In the genomic region with DNA sequence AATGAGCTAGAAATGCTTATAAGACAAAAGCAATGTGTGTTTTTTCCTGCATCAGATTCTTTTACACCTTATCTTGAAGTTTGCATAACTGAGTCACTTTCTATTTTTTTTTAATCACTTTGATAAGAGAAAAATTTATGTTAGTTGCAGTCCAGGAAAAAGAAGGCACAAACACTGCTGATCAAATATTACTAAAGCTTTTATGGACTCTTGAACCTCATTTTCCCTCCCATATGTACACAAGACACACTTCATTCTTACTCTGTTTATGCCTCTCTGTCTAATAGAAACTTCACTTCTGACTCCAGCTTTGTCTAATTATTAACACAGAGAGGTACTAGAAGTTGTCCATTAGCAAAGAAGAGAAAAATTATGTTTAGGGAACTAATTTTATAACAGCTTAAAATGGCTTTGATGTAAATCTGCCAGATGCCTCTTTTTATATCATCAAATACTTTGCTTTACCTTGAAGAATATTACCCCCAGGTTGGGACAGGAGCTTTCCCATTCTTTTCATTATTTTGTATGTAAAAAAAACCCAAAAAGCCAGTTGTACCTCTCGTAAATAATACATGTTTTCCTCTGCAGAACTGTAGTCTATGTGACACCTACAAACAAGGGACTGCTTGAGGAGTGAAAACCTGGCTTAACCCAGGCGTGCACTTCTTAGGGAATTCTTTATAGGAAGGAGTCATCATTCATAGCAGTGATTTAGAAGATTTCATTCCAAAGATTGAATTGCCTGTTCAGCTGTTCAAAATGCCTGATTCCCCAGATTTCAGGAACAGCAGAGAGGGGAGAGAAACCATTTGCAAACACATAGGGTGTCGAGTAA, we compare ENCODE assay signal across 1 cellular context.
TF ChIP-seq lines count a peak whose summit lies in the region.

No MANE protein-coding gene starts in this region.

TF ChIP-seq in HepG2, 621 proteins besides CTCF, POLR2A, EP300 and RAD21 (continued from another document and continues in another):
- TF ChIP-seq, protein P1, sequence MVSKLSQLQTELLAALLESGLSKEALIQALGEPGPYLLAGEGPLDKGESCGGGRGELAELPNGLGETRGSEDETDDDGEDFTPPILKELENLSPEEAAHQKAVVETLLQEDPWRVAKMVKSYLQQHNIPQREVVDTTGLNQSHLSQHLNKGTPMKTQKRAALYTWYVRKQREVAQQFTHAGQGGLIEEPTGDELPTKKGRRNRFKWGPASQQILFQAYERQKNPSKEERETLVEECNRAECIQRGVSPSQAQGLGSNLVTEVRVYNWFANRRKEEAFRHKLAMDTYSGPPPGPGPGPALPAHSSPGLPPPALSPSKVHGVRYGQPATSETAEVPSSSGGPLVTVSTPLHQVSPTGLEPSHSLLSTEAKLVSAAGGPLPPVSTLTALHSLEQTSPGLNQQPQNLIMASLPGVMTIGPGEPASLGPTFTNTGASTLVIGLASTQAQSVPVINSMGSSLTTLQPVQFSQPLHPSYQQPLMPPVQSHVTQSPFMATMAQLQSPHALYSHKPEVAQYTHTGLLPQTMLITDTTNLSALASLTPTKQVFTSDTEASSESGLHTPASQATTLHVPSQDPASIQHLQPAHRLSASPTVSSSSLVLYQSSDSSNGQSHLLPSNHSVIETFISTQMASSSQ (IDR thresholded peaks at IDR 0.05; ENCODE audit: low read depth): peak; percentile 98
- TF ChIP-seq, protein P1 (CRISPR knock-in tag; IDR thresholded peaks at IDR 0.05; ENCODE audit: borderline replicate concordance): peak; percentile 96
- TF ChIP-seq RFXANK (CRISPR knock-in tag; IDR thresholded peaks at IDR 0.05) (no peak), JUND (CRISPR knock-in tag; IDR thresholded peaks at IDR 0.05) (no peak), FOXA1 (IDR thresholded peaks at IDR 0.05) (peak; percentile 89), FOXA1 (CRISPR knock-in tag; IDR thresholded peaks at IDR 0.05) (peak; percentile 96), ZNF335 (CRISPR knock-in tag; IDR thresholded peaks at IDR 0.05) (no peak), KDM6A (CRISPR knock-in tag; IDR thresholded peaks at IDR 0.05; ENCODE audit: low read depth) (peak; percentile 91), IKZF1 (IDR thresholded peaks at IDR 0.05) (no peak), CHD4 (IDR thresholded peaks at IDR 0.05; ENCODE audit: borderline replicate concordance, low read length) (peak; percentile 63; the same call in 1 of the 2 replicates), FOSL1 (CRISPR knock-in tag; IDR thresholded peaks at IDR 0.05; ENCODE audit: borderline replicate concordance) (peak; percentile 53; the same call in 1 of the 2 replicates), ZNF644 (CRISPR knock-in tag; IDR thresholded peaks at IDR 0.05; ENCODE audit: low read depth) (no peak), RFX3 (CRISPR knock-in tag; IDR thresholded peaks at IDR 0.05) (no peak), KDM5B (CRISPR knock-in tag; IDR thresholded peaks at IDR 0.05; ENCODE audit: borderline replicate concordance) (no peak), TCF12 (IDR thresholded peaks at IDR 0.05) (no peak), TCF12 (CRISPR knock-in tag; IDR thresholded peaks at IDR 0.05) (no peak), TCF7L2 (IDR thresholded peaks at IDR 0.05; ENCODE audit: low read depth, low read length) (peak; percentile 54; the same call in 1 of the 2 replicates), GABPB1 (CRISPR knock-in tag; IDR thresholded peaks at IDR 0.05) (no peak), ATRX (CRISPR knock-in tag; IDR thresholded peaks at IDR 0.05; ENCODE audit: borderline replicate concordance) (no peak)
- TF ChIP-seq, protein P2, sequence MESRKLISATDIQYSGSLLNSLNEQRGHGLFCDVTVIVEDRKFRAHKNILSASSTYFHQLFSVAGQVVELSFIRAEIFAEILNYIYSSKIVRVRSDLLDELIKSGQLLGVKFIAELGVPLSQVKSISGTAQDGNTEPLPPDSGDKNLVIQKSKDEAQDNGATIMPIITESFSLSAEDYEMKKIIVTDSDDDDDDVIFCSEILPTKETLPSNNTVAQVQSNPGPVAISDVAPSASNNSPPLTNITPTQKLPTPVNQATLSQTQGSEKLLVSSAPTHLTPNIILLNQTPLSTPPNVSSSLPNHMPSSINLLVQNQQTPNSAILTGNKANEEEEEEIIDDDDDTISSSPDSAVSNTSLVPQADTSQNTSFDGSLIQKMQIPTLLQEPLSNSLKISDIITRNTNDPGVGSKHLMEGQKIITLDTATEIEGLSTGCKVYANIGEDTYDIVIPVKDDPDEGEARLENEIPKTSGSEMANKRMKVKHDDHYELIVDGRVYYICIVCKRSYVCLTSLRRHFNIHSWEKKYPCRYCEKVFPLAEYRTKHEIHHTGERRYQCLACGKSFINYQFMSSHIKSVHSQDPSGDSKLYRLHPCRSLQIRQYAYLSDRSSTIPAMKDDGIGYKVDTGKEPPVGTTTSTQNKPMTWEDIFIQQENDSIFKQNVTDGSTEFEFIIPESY (CRISPR knock-in tag; IDR thresholded peaks at IDR 0.05): no peak
- TF ChIP-seq, protein P3, sequence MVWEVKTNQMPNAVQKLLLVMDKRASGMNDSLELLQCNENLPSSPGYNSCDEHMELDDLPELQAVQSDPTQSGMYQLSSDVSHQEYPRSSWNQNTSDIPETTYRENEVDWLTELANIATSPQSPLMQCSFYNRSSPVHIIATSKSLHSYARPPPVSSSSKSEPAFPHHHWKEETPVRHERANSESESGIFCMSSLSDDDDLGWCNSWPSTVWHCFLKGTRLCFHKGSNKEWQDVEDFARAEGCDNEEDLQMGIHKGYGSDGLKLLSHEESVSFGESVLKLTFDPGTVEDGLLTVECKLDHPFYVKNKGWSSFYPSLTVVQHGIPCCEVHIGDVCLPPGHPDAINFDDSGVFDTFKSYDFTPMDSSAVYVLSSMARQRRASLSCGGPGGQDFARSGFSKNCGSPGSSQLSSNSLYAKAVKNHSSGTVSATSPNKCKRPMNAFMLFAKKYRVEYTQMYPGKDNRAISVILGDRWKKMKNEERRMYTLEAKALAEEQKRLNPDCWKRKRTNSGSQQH (CRISPR knock-in tag; IDR thresholded peaks at IDR 0.05; ENCODE audit: low read depth): no peak
- TF ChIP-seq, protein P4, sequence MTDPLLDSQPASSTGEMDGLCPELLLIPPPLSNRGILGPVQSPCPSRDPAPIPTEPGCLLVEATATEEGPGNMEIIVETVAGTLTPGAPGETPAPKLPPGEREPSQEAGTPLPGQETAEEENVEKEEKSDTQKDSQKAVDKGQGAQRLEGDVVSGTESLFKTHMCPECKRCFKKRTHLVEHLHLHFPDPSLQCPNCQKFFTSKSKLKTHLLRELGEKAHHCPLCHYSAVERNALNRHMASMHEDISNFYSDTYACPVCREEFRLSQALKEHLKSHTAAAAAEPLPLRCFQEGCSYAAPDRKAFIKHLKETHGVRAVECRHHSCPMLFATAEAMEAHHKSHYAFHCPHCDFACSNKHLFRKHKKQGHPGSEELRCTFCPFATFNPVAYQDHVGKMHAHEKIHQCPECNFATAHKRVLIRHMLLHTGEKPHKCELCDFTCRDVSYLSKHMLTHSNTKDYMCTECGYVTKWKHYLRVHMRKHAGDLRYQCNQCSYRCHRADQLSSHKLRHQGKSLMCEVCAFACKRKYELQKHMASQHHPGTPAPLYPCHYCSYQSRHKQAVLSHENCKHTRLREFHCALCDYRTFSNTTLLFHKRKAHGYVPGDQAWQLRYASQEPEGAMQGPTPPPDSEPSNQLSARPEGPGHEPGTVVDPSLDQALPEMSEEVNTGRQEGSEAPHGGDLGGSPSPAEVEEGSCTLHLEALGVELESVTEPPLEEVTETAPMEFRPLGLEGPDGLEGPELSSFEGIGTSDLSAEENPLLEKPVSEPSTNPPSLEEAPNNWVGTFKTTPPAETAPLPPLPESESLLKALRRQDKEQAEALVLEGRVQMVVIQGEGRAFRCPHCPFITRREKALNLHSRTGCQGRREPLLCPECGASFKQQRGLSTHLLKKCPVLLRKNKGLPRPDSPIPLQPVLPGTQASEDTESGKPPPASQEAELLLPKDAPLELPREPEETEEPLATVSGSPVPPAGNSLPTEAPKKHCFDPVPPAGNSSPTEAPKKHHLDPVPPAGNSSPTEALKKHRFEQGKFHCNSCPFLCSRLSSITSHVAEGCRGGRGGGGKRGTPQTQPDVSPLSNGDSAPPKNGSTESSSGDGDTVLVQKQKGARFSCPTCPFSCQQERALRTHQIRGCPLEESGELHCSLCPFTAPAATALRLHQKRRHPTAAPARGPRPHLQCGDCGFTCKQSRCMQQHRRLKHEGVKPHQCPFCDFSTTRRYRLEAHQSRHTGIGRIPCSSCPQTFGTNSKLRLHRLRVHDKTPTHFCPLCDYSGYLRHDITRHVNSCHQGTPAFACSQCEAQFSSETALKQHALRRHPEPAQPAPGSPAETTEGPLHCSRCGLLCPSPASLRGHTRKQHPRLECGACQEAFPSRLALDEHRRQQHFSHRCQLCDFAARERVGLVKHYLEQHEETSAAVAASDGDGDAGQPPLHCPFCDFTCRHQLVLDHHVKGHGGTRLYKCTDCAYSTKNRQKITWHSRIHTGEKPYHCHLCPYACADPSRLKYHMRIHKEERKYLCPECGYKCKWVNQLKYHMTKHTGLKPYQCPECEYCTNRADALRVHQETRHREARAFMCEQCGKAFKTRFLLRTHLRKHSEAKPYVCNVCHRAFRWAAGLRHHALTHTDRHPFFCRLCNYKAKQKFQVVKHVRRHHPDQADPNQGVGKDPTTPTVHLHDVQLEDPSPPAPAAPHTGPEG (CRISPR knock-in tag; IDR thresholded peaks at IDR 0.05): no peak
- TF ChIP-seq, protein P5, sequence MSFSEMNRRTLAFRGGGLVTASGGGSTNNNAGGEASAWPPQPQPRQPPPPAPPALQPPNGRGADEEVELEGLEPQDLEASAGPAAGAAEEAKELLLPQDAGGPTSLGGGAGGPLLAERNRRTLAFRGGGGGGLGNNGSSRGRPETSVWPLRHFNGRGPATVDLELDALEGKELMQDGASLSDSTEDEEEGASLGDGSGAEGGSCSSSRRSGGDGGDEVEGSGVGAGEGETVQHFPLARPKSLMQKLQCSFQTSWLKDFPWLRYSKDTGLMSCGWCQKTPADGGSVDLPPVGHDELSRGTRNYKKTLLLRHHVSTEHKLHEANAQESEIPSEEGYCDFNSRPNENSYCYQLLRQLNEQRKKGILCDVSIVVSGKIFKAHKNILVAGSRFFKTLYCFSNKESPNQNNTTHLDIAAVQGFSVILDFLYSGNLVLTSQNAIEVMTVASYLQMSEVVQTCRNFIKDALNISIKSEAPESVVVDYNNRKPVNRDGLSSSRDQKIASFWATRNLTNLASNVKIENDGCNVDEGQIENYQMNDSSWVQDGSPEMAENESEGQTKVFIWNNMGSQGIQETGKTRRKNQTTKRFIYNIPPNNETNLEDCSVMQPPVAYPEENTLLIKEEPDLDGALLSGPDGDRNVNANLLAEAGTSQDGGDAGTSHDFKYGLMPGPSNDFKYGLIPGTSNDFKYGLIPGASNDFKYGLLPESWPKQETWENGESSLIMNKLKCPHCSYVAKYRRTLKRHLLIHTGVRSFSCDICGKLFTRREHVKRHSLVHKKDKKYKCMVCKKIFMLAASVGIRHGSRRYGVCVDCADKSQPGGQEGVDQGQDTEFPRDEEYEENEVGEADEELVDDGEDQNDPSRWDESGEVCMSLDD (CRISPR knock-in tag; IDR thresholded peaks at IDR 0.05; ENCODE audit: borderline replicate concordance): 0 out of 2 replicates have a peak, but pooled peaks have one; percentile 14
- TF ChIP-seq, protein P6, sequence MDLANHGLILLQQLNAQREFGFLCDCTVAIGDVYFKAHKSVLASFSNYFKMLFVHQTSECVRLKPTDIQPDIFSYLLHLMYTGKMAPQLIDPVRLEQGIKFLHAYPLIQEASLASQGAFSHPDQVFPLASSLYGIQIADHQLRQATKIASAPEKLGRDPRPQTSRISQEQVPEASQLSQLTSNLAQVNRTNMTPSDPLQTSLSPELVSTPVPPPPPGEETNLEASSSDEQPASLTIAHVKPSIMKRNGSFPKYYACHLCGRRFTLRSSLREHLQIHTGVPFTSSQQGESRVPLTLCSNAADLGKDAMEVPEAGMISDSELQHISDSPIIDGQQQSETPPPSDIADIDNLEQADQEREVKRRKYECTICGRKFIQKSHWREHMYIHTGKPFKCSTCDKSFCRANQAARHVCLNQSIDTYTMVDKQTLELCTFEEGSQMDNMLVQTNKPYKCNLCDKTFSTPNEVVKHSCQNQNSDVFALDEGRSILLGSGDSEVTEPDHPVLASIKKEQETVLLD (CRISPR knock-in tag; IDR thresholded peaks at IDR 0.05; ENCODE audit: low read depth): no peak
- TF ChIP-seq, protein P7, sequence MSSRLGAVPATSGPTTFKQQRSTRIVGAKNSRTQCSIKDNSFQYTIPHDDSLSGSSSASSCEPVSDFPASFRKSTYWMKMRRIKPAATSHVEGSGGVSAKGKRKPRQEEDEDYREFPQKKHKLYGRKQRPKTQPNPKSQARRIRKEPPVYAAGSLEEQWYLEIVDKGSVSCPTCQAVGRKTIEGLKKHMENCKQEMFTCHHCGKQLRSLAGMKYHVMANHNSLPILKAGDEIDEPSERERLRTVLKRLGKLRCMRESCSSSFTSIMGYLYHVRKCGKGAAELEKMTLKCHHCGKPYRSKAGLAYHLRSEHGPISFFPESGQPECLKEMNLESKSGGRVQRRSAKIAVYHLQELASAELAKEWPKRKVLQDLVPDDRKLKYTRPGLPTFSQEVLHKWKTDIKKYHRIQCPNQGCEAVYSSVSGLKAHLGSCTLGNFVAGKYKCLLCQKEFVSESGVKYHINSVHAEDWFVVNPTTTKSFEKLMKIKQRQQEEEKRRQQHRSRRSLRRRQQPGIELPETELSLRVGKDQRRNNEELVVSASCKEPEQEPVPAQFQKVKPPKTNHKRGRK (CRISPR knock-in tag; IDR thresholded peaks at IDR 0.05): no peak
- TF ChIP-seq, protein P8, sequence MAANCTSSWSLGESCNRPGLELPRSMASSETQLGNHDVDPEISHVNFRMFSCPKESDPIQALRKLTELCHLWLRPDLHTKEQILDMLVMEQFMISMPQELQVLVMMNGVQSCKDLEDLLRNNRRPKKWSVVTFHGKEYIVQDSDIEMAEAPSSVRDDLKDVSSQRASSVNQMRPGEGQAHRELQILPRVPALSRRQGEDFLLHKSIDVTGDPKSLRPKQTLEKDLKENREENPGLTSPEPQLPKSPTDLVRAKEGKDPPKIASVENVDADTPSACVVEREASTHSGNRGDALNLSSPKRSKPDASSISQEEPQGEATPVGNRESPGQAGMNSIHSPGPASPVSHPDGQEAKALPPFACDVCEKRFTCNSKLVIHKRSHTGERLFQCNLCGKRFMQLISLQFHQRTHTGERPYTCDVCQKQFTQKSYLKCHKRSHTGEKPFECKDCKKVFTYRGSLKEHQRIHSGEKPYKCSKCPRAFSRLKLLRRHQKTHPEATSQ (CRISPR knock-in tag; IDR thresholded peaks at IDR 0.05; ENCODE audit: borderline replicate concordance): no peak
- TF ChIP-seq, protein P9, sequence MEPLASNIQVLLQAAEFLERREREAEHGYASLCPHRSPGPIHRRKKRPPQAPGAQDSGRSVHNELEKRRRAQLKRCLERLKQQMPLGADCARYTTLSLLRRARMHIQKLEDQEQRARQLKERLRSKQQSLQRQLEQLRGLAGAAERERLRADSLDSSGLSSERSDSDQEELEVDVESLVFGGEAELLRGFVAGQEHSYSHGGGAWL (CRISPR knock-in tag; IDR thresholded peaks at IDR 0.05): no peak
